In the genomic region with DNA sequence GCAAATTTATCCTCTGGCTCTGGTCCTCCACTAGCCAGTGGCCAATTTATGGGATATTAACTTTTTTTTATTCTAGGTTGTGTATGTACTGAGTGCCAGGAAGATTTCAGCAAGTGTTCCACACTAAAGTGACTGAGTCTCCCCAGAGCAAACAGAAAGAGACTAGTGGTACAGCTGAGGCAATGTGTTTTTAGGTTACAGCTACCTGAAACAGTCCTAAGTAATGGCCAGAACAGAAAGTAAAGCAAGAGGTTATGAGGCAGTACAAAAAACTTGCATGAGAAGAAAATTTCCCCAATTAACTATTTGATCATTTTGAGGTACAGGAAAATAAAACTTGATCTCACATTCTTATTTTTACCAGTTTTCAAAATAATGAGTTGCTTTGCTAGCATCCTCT, we compare ENCODE assay signal across 20 cellular contexts. TPM values are rescaled to one million over a fixed set of nuclear protein-coding genes. Genes with fewer than 3 reads are reported as not detected.
DNase-seq lines count a peak whose midpoint lies in the region; ATAC-seq and TF ChIP-seq lines count a peak whose summit lies in the region.
"Had no signal": no experiment of that assay in that cellular context is flagged by ENCODE, and none has a peak within 500 bp of the region (broad histone marks: within the 10 kb centered on the region; RNA-seq: fewer than 3 reads in every experiment).

No MANE protein-coding gene starts in this region.

- no peak overlapping the region for H3K27ac ChIP-seq in osteoblast (ENCODE audit: low read depth, low read length)
- no peak overlapping the region for H3K27ac ChIP-seq in aorta (ENCODE audit: low read depth in 1 of 2, low read length in 2 of 2)
- no peak overlapping the region for H3K27ac ChIP-seq in ovary
- H3K27ac ChIP-seq: PC-9, SK-N-MC had no signal

- no peaks in the 10 kb centered on the region for H3K9me3 ChIP-seq in osteoblast (ENCODE audit: low read depth, low read length)
- H3K9me3 ChIP-seq in aorta (ENCODE audit: control insufficient read depth, low read length), result no peaks in the 10 kb centered on the region
- H3K9me3 ChIP-seq in ovary, result no peaks in the 10 kb centered on the region
- H3K9me3 ChIP-seq: MG63 had no signal

- H2AFZ ChIP-seq in osteoblast (ENCODE audit: low read length), result no peak overlapping the region
- H2AFZ ChIP-seq: PC-9 had no signal

- peak overlapping the region; percentile 66 for H3K4me2 ChIP-seq in osteoblast (ENCODE audit: insufficient read depth, low read length)
- H3K4me2 ChIP-seq: PC-9 had no signal

- TF ChIP-seq CTCF in osteoblast (IDR thresholded peaks at IDR 0.05; ENCODE audit: extremely low read depth, low read depth, low read length) (no peak), ovary (IDR thresholded peaks at IDR 0.05) (no peak)

- H3K27me3 ChIP-seq in osteoblast (ENCODE audit: insufficient read depth, low read length), result no peaks in the 10 kb centered on the region
- H3K27me3 ChIP-seq in aorta (ENCODE audit: control insufficient read depth in 1 of 2, insufficient read depth in 2 of 2, low read length in 1 of 2), result peaks cover 0 to 2% of the 10 kb centered on the region in 2 donors
- no peaks in the 10 kb centered on the region for H3K27me3 ChIP-seq in ovary
- H3K27me3 ChIP-seq: MG63 had no signal

- intact Hi-C loops in aorta (cut with DNase I) (no loop called here), ovary (cut with DNase I) (no loop called here)

- ATAC-seq in GM18519 (IDR thresholded peaks at IDR 0.05; ENCODE audit: low FRiP score, unreplicated experiment), result peak; percentile 34
- ATAC-seq in GM21529 (IDR thresholded peaks at IDR 0.05; ENCODE audit: unreplicated experiment), result peak; percentile 41
- ATAC-seq in HG02870 (IDR thresholded peaks at IDR 0.05; ENCODE audit: unreplicated experiment), result peak; percentile 31
- ATAC-seq in aorta (ENCODE audit: low FRiP score), result no peak
- ATAC-seq in HG03521 (IDR thresholded peaks at IDR 0.05; ENCODE audit: unreplicated experiment), result no peak
- ATAC-seq: Right ventricle myocardium inferior, T-cell had no signal

- TF ChIP-seq POLR2A in ovary (IDR thresholded peaks at IDR 0.05), result no peak

- DNase-seq in osteoblast (ENCODE audit: insufficient read length, low spot score, missing footprints) (no peak), aorta (no peak), ovary (no peak)
- DNase-seq: AML-193, DMS53, H9, KG1, MG63, NCI-H1105 treated with DMSO at 0.1 percent for 48 hours, NCI-H187, NCI-H446, NCI-H748 treated with DMSO at 0.1 percent for 48 hours, PC-9, T-cell had no signal

- H3K36me3 ChIP-seq in osteoblast (ENCODE audit: insufficient read depth, low read length) (no peaks in the 10 kb centered on the region), aorta (ENCODE audit: control insufficient read depth in 1 of 2, insufficient read depth in 2 of 2, low read length in 1 of 2) (no peaks in the 10 kb centered on the region), ovary (no peaks in the 10 kb centered on the region)
- H3K36me3 ChIP-seq: MG63 had no signal

- H3K4me3 ChIP-seq in osteoblast (ENCODE audit: insufficient read depth, low read length) (no peak overlapping the region), aorta (ENCODE audit: low read length in 2 of 2) (no peak overlapping the region), ovary (no peak overlapping the region)
- H3K4me3 ChIP-seq: MG63, PC-9, SK-N-MC had no signal

- no peak for TF ChIP-seq EP300 in ovary (IDR thresholded peaks at IDR 0.05)

- H3K4me1 ChIP-seq in osteoblast (ENCODE audit: insufficient read depth, low read length) (peaks cover 28% of the 10 kb centered on the region), aorta (ENCODE audit: control insufficient read depth in 1 of 2, insufficient read depth in 2 of 2, low read length in 2 of 2) (no peaks in the 10 kb centered on the region), ovary (ENCODE audit: insufficient read depth) (no peaks in the 10 kb centered on the region)

- no peaks in the 10 kb centered on the region for H4K20me1 ChIP-seq in osteoblast (ENCODE audit: insufficient read depth, low read length)

- peaks cover 27% of the 10 kb centered on the region for H3K79me2 ChIP-seq in osteoblast (ENCODE audit: insufficient read depth, low read length)

RNA-seq across cellular contexts. Expression of a gene that starts 31.2 kb away (rescaled TPM):
- total RNA-seq in osteoblast (3.6 and 5.0 TPM in 2 replicates), aorta (1 to 10 TPM; 3.6 to 4.8 TPM), ovary (10 to 100 TPM in 2 of 7 donors, 1 to 10 TPM in 5; 4.8 to 14.3 (median 8.1) TPM)
- polyA plus RNA-seq in aorta (1 to 10 TPM in 1 of 2 donors, under 1 TPM in 1; 0.31 to 1.0 TPM), ovary (1 to 10 TPM; 3.6 to 6.2 TPM)
- total RNA-seq: H9 had no signal

RNA-seq across cellular contexts. Expression of a gene that starts 38.0 kb away (rescaled TPM):
- total RNA-seq in osteoblast, result 7.7 and 10.5 TPM in 2 replicates
- total RNA-seq in aorta, result under 1 TPM in 1 of 2 donors, not detected in 1; 0.15 TPM
- polyA plus RNA-seq in aorta, result not detected
- 1 to 10 TPM in 1 of 7 donors, under 1 TPM in 3, not detected in 3; 0.10 to 1.8 (median 0.49) TPM for total RNA-seq in ovary
- under 1 TPM; 0.03 to 0.06 TPM for polyA plus RNA-seq in ovary
- total RNA-seq: H9, PC-9 had no signal

Comparison
In these comparisons a context has a peak if more than half of its experiments do, and no peak if none do; other contexts are left out.
1. ATAC-seq: peak in GM18519 (single experiment), GM21529 (single experiment) and HG02870 (single experiment); none in aorta (single experiment) and HG03521 (single experiment).